ENCODE assay signal across 9 cellular contexts in the genomic region with DNA sequence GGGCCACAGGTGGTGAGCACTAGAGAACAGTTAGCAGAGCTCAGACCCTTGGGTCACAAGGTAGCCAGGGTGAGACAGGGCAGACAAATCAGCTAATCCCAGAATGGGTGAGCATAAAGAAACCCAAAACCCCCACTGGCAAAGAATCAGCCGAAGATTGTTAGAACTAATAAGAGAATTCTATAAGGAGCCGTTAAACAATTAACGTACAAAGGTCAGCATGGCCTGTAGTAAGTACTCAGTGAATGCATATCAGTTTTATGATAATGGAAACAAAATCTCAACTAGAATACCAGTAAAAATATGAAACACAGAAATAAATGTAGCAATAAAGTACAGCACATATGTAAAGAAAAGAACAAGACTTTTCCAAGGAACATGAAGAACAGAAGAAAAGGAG.
"Had no signal": no experiment of that assay in that cellular context is flagged by ENCODE, and none has a peak within 500 bp of the region (broad histone marks: within the 10 kb centered on the region; RNA-seq: fewer than 3 reads in every experiment).

No MANE protein-coding gene starts in this region.

- H3K36me3 ChIP-seq: HAP-1 had no signal

- H3K9ac ChIP-seq: GM23248 had no signal

- DNase-seq: GM23248, GOT3, H7, HFFc6, IMR-90, KG1 had no signal

- H3K9me3 ChIP-seq: HAP-1 had no signal

- H3K4me3 ChIP-seq: GM23248, HAP-1, K562 had no signal

- H3K27ac ChIP-seq: GM23248 had no signal

- ATAC-seq: HCT116, K562 had no signal

- H3K27ac Mint-ChIP-seq: HFFc6 had no signal

- H3K4me3 Mint-ChIP-seq: HFFc6 had no signal
